15 cellular contexts compared by ENCODE assay signal in genomic region chr3:63934041-63934440, GRCh38. TPM values are rescaled to one million over a fixed set of nuclear protein-coding genes. Genes with fewer than 3 reads are reported as not detected.
A peak's percentile ranks its signal among the peaks of the same experiment; 100 is the strongest.
DNase-seq lines count a peak whose midpoint lies in the region; ATAC-seq and TF ChIP-seq lines count a peak whose summit lies in the region.
"Had no signal": no experiment of that assay in that cellular context is flagged by ENCODE, and none has a peak within 500 bp of the region (broad histone marks: within the 10 kb centered on the region; RNA-seq: fewer than 3 reads in every experiment).

No MANE protein-coding gene starts in this region.

- peaks cover 55% of the 10 kb centered on the region for H3K36me3 ChIP-seq in OCI-LY7 (ENCODE audit: insufficient read depth, low read length)
- peaks cover 12% of the 10 kb centered on the region for H3K36me3 ChIP-seq in endodermal cell (ENCODE audit: control insufficient read depth, insufficient read depth, low read length)

- peaks cover 33% of the 10 kb centered on the region; the same call in 1 of the 2 replicates for H4K20me1 ChIP-seq in OCI-LY7 (ENCODE audit: insufficient read depth, low read length)

- no peak overlapping the region for H2AFZ ChIP-seq in OCI-LY7 (ENCODE audit: low read length)

- no peaks in the 10 kb centered on the region for H3K27me3 ChIP-seq in endodermal cell (ENCODE audit: control insufficient read depth, insufficient read depth, low read length, poor library complexity, severe bottlenecking)
- H3K27me3 ChIP-seq: suprapubic skin had no signal

- BruUV-seq in OCI-LY7 (replicated peaks; lab: Mats Ljungman, UMichigan), result no TSS peak

- peak overlapping the region; percentile 73 for H3K4me2 ChIP-seq in OCI-LY7 (ENCODE audit: low read length)
- H3K4me2 ChIP-seq: KMS-11 had no signal

- intact Hi-C loops in activated CD4-positive, alpha-beta T cell treated with anti-CD3 and anti-CD28 coated beads for 36 hours (cut with DNase I, micrococcal nuclease), result no loop called here
- intact Hi-C loops in OCI-LY7 (cut with micrococcal nuclease; ENCODE audit: unreplicated experiment), result no loop called here

- CTCF ChIA-PET in activated CD4-positive, alpha-beta T cell treated with anti-CD3 and anti-CD28 coated beads for 36 hours (lab: Charles Lee), result interaction anchor here (1.4 kb wide), 1 partner anchor 8 kb away, joined by 4 read pairs; no protein-coding TSS in a partner anchor
- CTCF ChIA-PET in OCI-LY7 (lab: Charles Lee; ENCODE audit: unreplicated experiment), result no interaction called here

- H3K4me3 ChIP-seq in OCI-LY7 (ENCODE audit: low read depth, low read length, poor library complexity, severe bottlenecking) (no peak overlapping the region), endodermal cell (ENCODE audit: low read length) (no peak overlapping the region)
- H3K4me3 ChIP-seq: suprapubic skin had no signal

- H3K9me2 ChIP-seq in OCI-LY7 (ENCODE audit: insufficient read depth, low read length), result no peaks in the 10 kb centered on the region

- H3K27me3 Mint-ChIP-seq in activated CD4-positive, alpha-beta T cell treated with anti-CD3 and anti-CD28 coated beads for 36 hours, result no peaks in the 10 kb centered on the region
- no peaks in the 10 kb centered on the region for H3K27me3 Mint-ChIP-seq in endodermal cell (ENCODE audit: insufficient read depth)

- DNase-seq in activated CD4-positive, alpha-beta T cell treated with anti-CD3 and anti-CD28 coated beads for 36 hours, result no peak
- no peak for DNase-seq in activated CD4-positive, alpha-beta T cell treated with anti-CD3 and anti-CD28 coated beads for 48 hours
- DNase-seq in OCI-LY7 (ENCODE audit: low spot score), result no peak
- DNase-seq in endodermal cell, result no peak
- no peak for DNase-seq in stimulated activated effector memory CD8-positive, alpha-beta T cell treated with anti-CD3 and anti-CD28 coated beads, Interleukin-12 subunit alpha, Interleukin-12 subunit beta, amount 100 ng/mL, for 72 hours (ENCODE audit: low spot score in 2 of 2)
- DNase-seq in HPDE6-E6E7 (ENCODE audit: extremely low spot score), result no peak
- DNase-seq in midbrain (lab: John Stamatoyannopoulos, UW), result no peak
- DNase-seq: DND-41; stimulated activated CD4-positive, alpha-beta T cell treated with anti-CD3 and anti-CD28 coated beads, Interleukin-4, amount 100 ng/mL, for 1 hour had no signal

- H3K4me1 ChIP-seq in OCI-LY7 (ENCODE audit: insufficient read depth, low read length, poor library complexity, severe bottlenecking), result peaks cover 60% of the 10 kb centered on the region
- H3K4me1 ChIP-seq in endodermal cell (ENCODE audit: control insufficient read depth, insufficient read depth, low read length), result peaks cover 14% of the 10 kb centered on the region

- H3K9me3 ChIP-seq in OCI-LY7 (ENCODE audit: low read length) (no peaks in the 10 kb centered on the region), endodermal cell (ENCODE audit: control insufficient read depth, low read length) (no peaks in the 10 kb centered on the region)
- H3K9me3 ChIP-seq: suprapubic skin had no signal

- H3K4me3 Mint-ChIP-seq in activated CD4-positive, alpha-beta T cell treated with anti-CD3 and anti-CD28 coated beads for 36 hours, result no peak overlapping the region
- H3K4me3 Mint-ChIP-seq in endodermal cell, result no peak overlapping the region
- H3K4me3 Mint-ChIP-seq in stimulated activated effector memory CD8-positive, alpha-beta T cell treated with anti-CD3 and anti-CD28 coated beads, Interleukin-12 subunit alpha, Interleukin-12 subunit beta, amount 100 ng/mL, for 72 hours, result peak overlapping the region; percentile 37

- POLR2A ChIA-PET in activated CD4-positive, alpha-beta T cell treated with anti-CD3 and anti-CD28 coated beads for 36 hours (lab: Charles Lee), result no interaction called here
- POLR2A ChIA-PET in OCI-LY7 (lab: Charles Lee), result no interaction called here

- peak overlapping the region; percentile 25 for H3K27ac Mint-ChIP-seq in activated CD4-positive, alpha-beta T cell treated with anti-CD3 and anti-CD28 coated beads for 36 hours
- peak overlapping the region; percentile 13 for H3K27ac Mint-ChIP-seq in endodermal cell
- peak overlapping the region; percentile 77 for H3K27ac Mint-ChIP-seq in stimulated activated effector memory CD8-positive, alpha-beta T cell treated with anti-CD3 and anti-CD28 coated beads, Interleukin-12 subunit alpha, Interleukin-12 subunit beta, amount 100 ng/mL, for 72 hours

- H3K27ac ChIP-seq in OCI-LY7 (ENCODE audit: low read depth, low read length, poor library complexity, severe bottlenecking) (peak overlapping the region; percentile 78), endodermal cell (ENCODE audit: low read depth, low read length) (no peak overlapping the region)
- H3K27ac ChIP-seq: KMS-11, suprapubic skin had no signal

- no peak for ATAC-seq in activated CD4-positive, alpha-beta T cell treated with anti-CD3 and anti-CD28 coated beads for 36 hours
- ATAC-seq in stimulated activated effector memory CD8-positive, alpha-beta T cell treated with anti-CD3 and anti-CD28 coated beads, Interleukin-12 subunit alpha, Interleukin-12 subunit beta, amount 100 ng/mL, for 72 hours, result peak; percentile 58
- ATAC-seq in HG03135 (IDR thresholded peaks at IDR 0.05; ENCODE audit: unreplicated experiment), result no peak

- peaks cover 72% of the 10 kb centered on the region; the same call in 1 of the 2 replicates for H3K79me2 ChIP-seq in OCI-LY7 (ENCODE audit: insufficient read depth, low read depth, low read length)

- TF ChIP-seq CTCF in OCI-LY7 (conservative IDR thresholded peaks at IDR 0.05; ENCODE audit: low read length) (no peak), endodermal cell (conservative IDR thresholded peaks at IDR 0.05) (no peak)

- H3K36me3 Mint-ChIP-seq in activated CD4-positive, alpha-beta T cell treated with anti-CD3 and anti-CD28 coated beads for 36 hours (ENCODE audit: low read depth), result peaks cover 23% of the 10 kb centered on the region
- peaks cover 7% of the 10 kb centered on the region for H3K36me3 Mint-ChIP-seq in endodermal cell (ENCODE audit: low read depth)
- peaks cover 26% of the 10 kb centered on the region for H3K36me3 Mint-ChIP-seq in stimulated activated effector memory CD8-positive, alpha-beta T cell treated with anti-CD3 and anti-CD28 coated beads, Interleukin-12 subunit alpha, Interleukin-12 subunit beta, amount 100 ng/mL, for 72 hours

- no peaks in the 10 kb centered on the region for H3K9me3 Mint-ChIP-seq in activated CD4-positive, alpha-beta T cell treated with anti-CD3 and anti-CD28 coated beads for 36 hours (ENCODE audit: low read depth)
- H3K9me3 Mint-ChIP-seq in endodermal cell, result no peaks in the 10 kb centered on the region
- H3K9me3 Mint-ChIP-seq in stimulated activated effector memory CD8-positive, alpha-beta T cell treated with anti-CD3 and anti-CD28 coated beads, Interleukin-12 subunit alpha, Interleukin-12 subunit beta, amount 100 ng/mL, for 72 hours, result no peaks in the 10 kb centered on the region

- H3K4me1 Mint-ChIP-seq in activated CD4-positive, alpha-beta T cell treated with anti-CD3 and anti-CD28 coated beads for 36 hours, result peaks cover 67% of the 10 kb centered on the region
- peaks cover 69% of the 10 kb centered on the region for H3K4me1 Mint-ChIP-seq in endodermal cell
- peaks cover 82% of the 10 kb centered on the region for H3K4me1 Mint-ChIP-seq in stimulated activated effector memory CD8-positive, alpha-beta T cell treated with anti-CD3 and anti-CD28 coated beads, Interleukin-12 subunit alpha, Interleukin-12 subunit beta, amount 100 ng/mL, for 72 hours

- H3K9ac ChIP-seq in endodermal cell (ENCODE audit: extremely low read depth, low read length, poor library complexity, severe bottlenecking), result no peak overlapping the region
- H3K9ac ChIP-seq: KMS-11 had no signal

- 79 to 80% methylated on average over 1 to 4 of the region's 4 CpGs for WGBS in endodermal cell (ENCODE audit: insufficient coverage in 1 of 2, insufficient read length in 1 of 2), 2 experiments

RNA-seq across cellular contexts. Expression of gene SCAANT1, which starts 21.9 kb away (rescaled TPM):
- total RNA-seq in activated CD4-positive, alpha-beta T cell treated with anti-CD3 and anti-CD28 coated beads for 36 hours, result not detected
- total RNA-seq in OCI-LY7 (2014; rRNA removed; shearing (Covaris generic)), result not detected in 2 replicates
- total RNA-seq in OCI-LY7 (2022) (not detected in 2 replicates), endodermal cell (not detected)
- not detected for polyA plus RNA-seq in endodermal cell (2013, experiment 1 of 2)
- not detected for polyA plus RNA-seq in endodermal cell (2013, experiment 2 of 2)
- total RNA-seq: cerebellum, kidney epithelial cell, osteocyte, suprapubic skin had no signal

Comparison
In these comparisons a context has a peak if more than half of its experiments do, and no peak if none do; other contexts are left out.
1. H3K27ac Mint-ChIP-seq: peak in every context shown above with its lines; median percentile 77 in stimulated activated effector memory CD8-positive, alpha-beta T cell treated with anti-CD3 and anti-CD28 coated beads, Interleukin-12 subunit alpha, Interleukin-12 subunit beta, amount 100 ng/mL, for 72 hours; 25 in activated CD4-positive, alpha-beta T cell treated with anti-CD3 and anti-CD28 coated beads for 36 hours; 13 in endodermal cell.